Comparison of ENCODE assay signal across 1 cellular context in genomic region chr16:68074850-68075249, GRCh38.
TF ChIP-seq lines count a peak whose summit lies in the region.

No MANE protein-coding gene starts in this region.

TF ChIP-seq in GM23338, 12 proteins besides CTCF, POLR2A, EP300 and RAD21 (continued from another document):
- no peak for TF ChIP-seq ZNF462 (CRISPR knock-in tag; IDR thresholded peaks at IDR 0.05)
